In genomic region chr12:48601013-48601756, GRCh38 we compare ENCODE assay signal across 11 cellular contexts. TPM values are rescaled to one million over a fixed set of nuclear protein-coding genes. Genes with fewer than 3 reads are reported as not detected.
DNase-seq lines count a peak whose midpoint lies in the region; ATAC-seq and TF ChIP-seq lines count a peak whose summit lies in the region.
"Had no signal": no experiment of that assay in that cellular context is flagged by ENCODE, and none has a peak within 500 bp of the region (broad histone marks: within the 10 kb centered on the region; RNA-seq: fewer than 3 reads in every experiment).

No MANE protein-coding gene starts in this region.

- DNase-seq in GM12864 (ENCODE audit: low read depth) (peak; percentile 43), fibroblast of villous mesenchyme (ENCODE audit: low read depth) (peak; percentile 42), coronary artery (ENCODE audit: low spot score) (no peak), NCI-H82 treated with DMSO at 0.1 percent for 48 hours (lab: John Stamatoyannopoulos, UW; ENCODE audit: unreplicated experiment) (no peak), KBM-7 (no peak)
- DNase-seq: activated gamma-delta T cell, uterus had no signal

- no peak overlapping the region for H3K27ac ChIP-seq in coronary artery
- H3K27ac ChIP-seq: uterus had no signal

- in situ Hi-C loops in KBM-7 (cut with MboI; ENCODE audit: low pct_unique_long_range_greater_than_20kb, low sequenced_read_pairs): no loop called here

- TF ChIP-seq CTCF in GM12864 (IDR thresholded peaks at IDR 0.05; ENCODE audit: low read depth, low read length, missing control alignments) (no peak), fibroblast of villous mesenchyme (IDR thresholded peaks at IDR 0.05; ENCODE audit: insufficient read depth, low read depth, low read length) (no peak), coronary artery (IDR thresholded peaks at IDR 0.05) (no peak)

- H3K4me3 ChIP-seq in GM12864 (ENCODE audit: low read depth, low read length) (no peak overlapping the region), fibroblast of villous mesenchyme (ENCODE audit: low read depth, low read length) (no peak overlapping the region), coronary artery (no peak overlapping the region)
- H3K4me3 ChIP-seq: uterus had no signal

- ATAC-seq in GM21619 (IDR thresholded peaks at IDR 0.05; ENCODE audit: unreplicated experiment) (peak; percentile 91), HG03520 (IDR thresholded peaks at IDR 0.05; ENCODE audit: unreplicated experiment) (peak; percentile 81), HG02973 (IDR thresholded peaks at IDR 0.05; ENCODE audit: unreplicated experiment) (no peak)

RNA-seq across cellular contexts. Expression of gene LALBA, which starts 31.3 kb away (rescaled TPM):
- total RNA-seq in fibroblast of villous mesenchyme: not detected in 2 replicates
- total RNA-seq: SK-MEL-5, uterus had no signal

Comparison
In these comparisons a context has a peak if more than half of its experiments do, and no peak if none do; other contexts are left out.
1. DNase-seq: peak in GM12864 (single experiment) and fibroblast of villous mesenchyme (single experiment); none in coronary artery (single experiment), NCI-H82 treated with DMSO at 0.1 percent for 48 hours (single experiment) and KBM-7 (single experiment).